22 cellular contexts compared by ENCODE assay signal in the genomic region with DNA sequence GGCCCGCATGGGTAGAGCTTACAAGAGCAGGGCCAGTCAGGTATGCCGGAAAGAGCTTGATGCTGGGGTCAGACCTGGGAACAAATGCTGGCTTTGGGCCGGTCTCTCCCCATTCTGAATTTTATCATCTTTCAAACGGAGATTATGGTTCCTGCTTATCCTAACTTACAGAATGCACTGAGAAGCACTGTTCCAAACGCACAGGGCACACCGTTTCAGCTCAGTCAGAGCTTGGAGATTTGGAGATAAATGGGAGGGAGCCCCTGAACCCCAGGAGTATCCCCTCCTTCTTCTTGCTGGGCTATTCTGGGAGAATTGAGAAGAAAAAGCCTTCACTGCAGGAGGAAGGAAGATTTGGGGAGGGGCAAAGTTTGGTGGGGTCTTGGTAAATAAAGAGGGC.
"Had no signal": no experiment of that assay in that cellular context is flagged by ENCODE, and none has a peak within 500 bp of the region (broad histone marks: within the 10 kb centered on the region; RNA-seq: fewer than 3 reads in every experiment).

No MANE protein-coding gene starts in this region.

- ATAC-seq: K562, SK-N-SH treated with all-trans-retinoic acid at 6 μM for 48 hours had no signal

- H3K27ac Mint-ChIP-seq: IgD-negative memory B cell had no signal

- DNase-seq: Kasumi-1, MM.1S, NCI-H1048, NCI-H1105, NCI-H1417, NCI-H1436 treated with DMSO at 0.1 percent for 48 hours, NCI-H1694, NCI-H187 treated with DMSO at 0.1 percent for 48 hours, NCI-H2029 treated with DMSO at 0.1 percent for 48 hours, NCI-H2227 treated with DMSO at 0.1 percent for 48 hours, NCI-H446, NCI-H510A, NCI-H524 treated with DMSO at 0.1 percent for 48 hours, NCI-H69, NCI-H774, RPMI8226, SHP77 had no signal

- H3K27ac ChIP-seq: HL-60, KMS-11 had no signal

- H3K4me3 Mint-ChIP-seq: IgD-negative memory B cell had no signal

- H3K36me3 Mint-ChIP-seq: IgD-negative memory B cell had no signal

- H3K4me1 Mint-ChIP-seq: IgD-negative memory B cell had no signal

- H3K4me3 ChIP-seq: K562 had no signal
